ENCODE assay signal across 9 cellular contexts in the genomic region with DNA sequence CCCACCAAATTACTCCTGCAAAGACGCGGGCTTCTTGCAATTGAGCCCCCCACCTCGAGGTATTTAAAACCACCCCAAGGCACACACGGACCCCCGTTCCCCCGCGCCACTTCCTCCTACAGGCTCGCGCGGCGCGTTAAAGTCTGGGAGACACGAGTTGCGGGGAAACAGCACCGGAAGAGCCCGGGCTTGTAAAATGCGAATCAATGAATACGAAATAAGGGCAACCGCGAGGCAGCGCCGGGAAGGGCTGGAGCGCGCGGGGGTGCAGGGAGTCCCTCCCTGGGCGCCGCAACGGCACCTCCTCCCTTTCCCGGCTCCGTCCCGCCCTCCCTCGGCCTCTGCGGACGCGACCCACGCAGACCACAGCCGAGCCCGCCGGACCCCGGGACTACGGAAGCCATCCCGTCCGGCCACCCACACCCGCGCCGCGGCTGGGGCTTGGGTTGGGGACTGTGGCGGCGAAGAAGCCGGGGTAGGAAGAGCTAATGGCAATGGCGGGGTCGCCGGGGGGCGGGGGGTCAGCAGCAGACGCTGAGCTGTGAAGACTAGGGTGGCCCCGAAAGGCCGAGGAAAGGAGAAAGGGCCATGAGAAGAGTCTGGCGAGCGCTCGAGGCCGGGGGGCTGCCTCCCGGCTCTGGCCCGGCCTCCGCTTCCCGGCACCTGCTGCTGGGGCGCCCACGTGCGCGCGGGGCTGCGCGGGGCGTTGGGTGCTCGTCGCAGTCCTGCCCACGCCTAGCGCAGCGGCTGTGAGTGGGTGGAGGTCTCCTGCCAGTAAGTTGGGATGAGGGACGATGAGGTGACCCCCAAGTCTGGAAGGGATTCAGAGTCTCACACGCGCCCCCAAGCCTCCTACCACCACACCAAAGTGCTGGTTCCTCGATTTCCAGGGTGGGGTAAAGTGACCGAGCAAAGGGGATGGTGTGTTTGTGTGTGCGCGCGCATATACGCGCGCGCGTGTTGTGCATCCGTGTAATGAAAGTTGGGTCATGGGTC. TPM values are rescaled to one million over a fixed set of nuclear protein-coding genes. Genes with fewer than 3 reads are reported as not detected.
A peak's percentile ranks its signal among the peaks of the same experiment; 100 is the strongest.
DNase-seq lines count a peak whose midpoint lies in the region; ATAC-seq and TF ChIP-seq lines count a peak whose summit lies in the region.
"Had no signal": no experiment of that assay in that cellular context is flagged by ENCODE, and none has a peak within 500 bp of the region (broad histone marks: within the 10 kb centered on the region; RNA-seq: fewer than 3 reads in every experiment).

No MANE protein-coding gene starts in this region.

- H4K20me1 ChIP-seq in IMR-90 (ENCODE audit: insufficient read depth, low read length): no peaks in the 10 kb centered on the region

- H3K4me1 ChIP-seq in IMR-90 (ENCODE audit: control insufficient read depth, insufficient read depth, low read length): 0 out of 2 replicates have a peak, but pooled peaks cover 1% of the 10 kb centered on the region
- H3K4me1 ChIP-seq: gastrocnemius medialis had no signal

- no peak overlapping the region for H2BK5ac ChIP-seq in IMR-90 (ENCODE audit: low read depth, low read length, poor library complexity, severe bottlenecking)

- intact Hi-C loops in IMR-90 (cut with micrococcal nuclease): no loop called here

- H3K18ac ChIP-seq in IMR-90 (ENCODE audit: low read depth, low read length): no peak overlapping the region

- H3K9me1 ChIP-seq in IMR-90 (ENCODE audit: insufficient read depth, low read length): no peaks in the 10 kb centered on the region

- H2AFZ ChIP-seq in IMR-90 (replicated peaks; ENCODE audit: low read length, poor library complexity): peak overlapping the region; percentile 83

- WGBS in IMR-90 (ENCODE audit: extremely low coverage in 2 of 2, insufficient read length in 1 of 2), 2 experiments: 3% methylated on average over 24 of the region's 92 CpGs; no CpG with 5 or more reads in 1 of the 2 experiments

- no peak overlapping the region for H3K9ac ChIP-seq in IMR-90 (ENCODE audit: low read depth, low read length)

- BruUV-seq in IMR-90 (replicated peaks; lab: Mats Ljungman, UMichigan): no TSS peak

- no peak overlapping the region for H2BK20ac ChIP-seq in IMR-90 (ENCODE audit: low read depth, low read length)

- H2BK120ac ChIP-seq in IMR-90 (ENCODE audit: low read depth, low read length): no peak overlapping the region

- dilution Hi-C loops in IMR-90 (cut with HindIII; ENCODE audit: low sequenced_read_pairs, unreplicated experiment): no loop called here

- H3K23ac ChIP-seq in IMR-90 (ENCODE audit: low read depth, low read length): no peak overlapping the region

- H2AK5ac ChIP-seq in IMR-90 (ENCODE audit: low read depth, low read length): no peak overlapping the region

- H3K27me3 ChIP-seq in IMR-90 (ENCODE audit: control insufficient read depth, insufficient read depth, low read length): peaks cover 35% of the 10 kb centered on the region

- no peak overlapping the region for H3K56ac ChIP-seq in IMR-90 (ENCODE audit: extremely low read depth, insufficient read depth, low read length)

- H3K79me1 ChIP-seq in IMR-90 (ENCODE audit: low read depth in 1 of 2, low read length in 2 of 2): no peaks in the 10 kb centered on the region

- in situ Hi-C loops in IMR-90 (cut with MboI; ENCODE audit: low sequenced_read_pairs): no loop called here

- TF ChIP-seq CTCF in IMR-90 (conservative IDR thresholded peaks at IDR 0.05; ENCODE audit: low read depth, low read length) (no peak), epithelial cell of esophagus (IDR thresholded peaks at IDR 0.05; ENCODE audit: insufficient read depth, low read depth, low read length, missing control alignments) (no peak), retinal pigment epithelial cell (conservative IDR thresholded peaks at IDR 0.05; ENCODE audit: low read depth, low read length) (no peak)

- no peak overlapping the region for H4K91ac ChIP-seq in IMR-90 (ENCODE audit: insufficient read depth, low read depth, low read length)

- no peak overlapping the region for H4K5ac ChIP-seq in IMR-90 (ENCODE audit: low read depth, low read length)

- no peak overlapping the region for H3K4ac ChIP-seq in IMR-90 (ENCODE audit: low read depth, low read length)

- H3K9me3 ChIP-seq in IMR-90 (ENCODE audit: control insufficient read depth, insufficient read depth, low read length): no peaks in the 10 kb centered on the region
- H3K9me3 ChIP-seq: gastrocnemius medialis had no signal

- CTCF ChIA-PET in IMR-90 (lab: Yijun Ruan, JAX): no interaction called here

- H3K27ac ChIP-seq in IMR-90 (ENCODE audit: insufficient read depth, low read length): no peak overlapping the region
- H3K27ac ChIP-seq: gastrocnemius medialis had no signal

- no peak overlapping the region for H4K8ac ChIP-seq in IMR-90 (ENCODE audit: low read depth in 2 of 2, low read length in 2 of 2)

- ATAC-seq in IMR-90 (ENCODE audit: low read depth): no peak
- ATAC-seq: gastrocnemius medialis had no signal

- H2BK15ac ChIP-seq in IMR-90 (ENCODE audit: low read depth, low read length): no peak overlapping the region

- H3K36me3 ChIP-seq in IMR-90 (ENCODE audit: control insufficient read depth, insufficient read depth, low read length): no peaks in the 10 kb centered on the region
- H3K36me3 ChIP-seq: gastrocnemius medialis had no signal

- H3K4me2 ChIP-seq in IMR-90 (ENCODE audit: low read depth, low read length): peak overlapping the region; percentile 76

- H2AK9ac ChIP-seq in IMR-90 (replicated peaks; ENCODE audit: low read depth, low read length, poor library complexity): no peak overlapping the region

- TF ChIP-seq POLR2A in IMR-90 (IDR thresholded peaks at IDR 0.05; ENCODE audit: low read depth, low read length): no peak

- POLR2A ChIA-PET in IMR-90 (lab: Charles Lee; ENCODE audit: unreplicated experiment): no interaction called here

- peak overlapping the region; percentile 58 for H3K4me3 ChIP-seq in GM08714 (ENCODE audit: low read length)
- H3K4me3 ChIP-seq in IMR-90 (ENCODE audit: insufficient read depth, low read depth, low read length): peak overlapping the region; percentile 36
- peak overlapping the region; percentile 35 for H3K4me3 ChIP-seq in epithelial cell of esophagus (ENCODE audit: low read length)
- H3K4me3 ChIP-seq in retinal pigment epithelial cell (ENCODE audit: low read length): peak overlapping the region; percentile 46

- H3K14ac ChIP-seq in IMR-90 (replicated peaks; ENCODE audit: low read depth, low read length): no peak overlapping the region

- no peak for DNase-seq in IMR-90
- no peak for DNase-seq in epithelial cell of esophagus (ENCODE audit: low read depth)
- DNase-seq in retinal pigment epithelial cell (ENCODE audit: low read depth): no peak
- DNase-seq in NCI-H446 (lab: John Stamatoyannopoulos, UW): no peak
- no peak for DNase-seq in NCI-H2081 treated with DMSO at 0.1 percent for 48 hours (lab: John Stamatoyannopoulos, UW)
- DNase-seq in NCI-H446 treated with DMSO at 0.1 percent for 48 hours (lab: John Stamatoyannopoulos, UW): no peak
- no peak for DNase-seq in cerebellar nuclear complex (lab: John Stamatoyannopoulos, UW)
- DNase-seq: gastrocnemius medialis had no signal

- TF ChIP-seq RAD21 in IMR-90 (IDR thresholded peaks at IDR 0.05; ENCODE audit: low read length): no peak

TF ChIP-seq in IMR-90, 13 proteins besides CTCF, POLR2A, EP300 and RAD21:
- TF ChIP-seq BHLHE40 (IDR thresholded peaks at IDR 0.05; ENCODE audit: low read depth, low read length): no peak
- TF ChIP-seq CEBPB (IDR thresholded peaks at IDR 0.05; ENCODE audit: low read depth, low read length): no peak
- no peak for TF ChIP-seq SMC3 (IDR thresholded peaks at IDR 0.05; ENCODE audit: low read depth, low read length)

RNA-seq across cellular contexts. Expression of gene NETO1, which starts 1.2 kb away (rescaled TPM):
- 0.28 and 0.36 TPM in 2 replicates for total RNA-seq in IMR-90 (2012; rRNA removed)
- 0.29 and 0.42 TPM in 2 replicates for polyA plus RNA-seq in IMR-90 (2012; rRNA removed)
- 0.02 and 0.09 TPM in 2 replicates for polyA plus RNA-seq in IMR-90 (2012; cell fraction: cytosol; rRNA removed)
- polyA plus RNA-seq in IMR-90 (2012; cell fraction: nucleus; rRNA removed; ENCODE audit: low replicate concordance): 0.18 and 0.48 TPM in 2 replicates
- total RNA-seq: gastrocnemius medialis had no signal
